In the genomic region with DNA sequence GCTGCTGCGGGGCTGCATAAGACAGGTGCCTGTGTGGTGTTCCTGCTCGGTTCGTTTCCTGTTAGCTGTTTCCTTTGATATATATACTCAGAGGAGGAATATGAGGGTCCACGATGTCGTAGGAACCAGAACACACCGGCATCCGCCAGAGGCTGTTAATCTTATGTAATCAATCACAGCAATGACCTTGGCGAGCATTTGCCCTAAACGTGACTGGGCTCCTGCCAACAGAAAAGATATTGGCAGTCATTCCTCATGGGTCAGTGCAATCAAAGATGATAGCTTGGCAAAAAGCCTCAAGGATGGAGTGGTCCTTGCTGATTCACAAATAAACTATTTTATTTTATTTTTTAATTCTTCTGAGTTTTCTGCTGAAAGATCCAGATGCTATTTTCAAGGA, we compare ENCODE assay signal across 20 cellular contexts.
"Had no signal": no experiment of that assay in that cellular context is flagged by ENCODE, and none has a peak within 500 bp of the region (broad histone marks: within the 10 kb centered on the region; RNA-seq: fewer than 3 reads in every experiment).

No MANE protein-coding gene starts in this region.

- DNase-seq: activated CD4-positive, alpha-beta memory T cell treated with anti-CD3 and anti-CD28 coated beads, Interleukin-2, amount 10 ng/mL, durations not matched to agents 7 days and 5 days; activated CD4-positive, alpha-beta T cell treated with anti-CD3 and anti-CD28 coated beads for 36 hours; activated CD4-positive, alpha-beta T cell treated with anti-CD3 and anti-CD28 coated beads, Interleukin-2, amount 50 U/mL, for 1 hour; activated effector memory CD4-positive, alpha-beta T cell treated with anti-CD3 and anti-CD28 coated beads, Interleukin-2, amount 50 U/mL, for 16 hours; activated naive CD4-positive, alpha-beta T cell treated with Interleukin-2 at 50 U/mL for 16 hours; activated naive CD8-positive, alpha-beta T cell treated with anti-CD3 and anti-CD28 coated beads, Interleukin-2, amount 50 U/mL, for 24 hours; activated T-cell treated with anti-CD3 and anti-CD28 coated beads, Interleukin-2, amount 50 U/mL, for 4 hours; amygdala; MM.1S; NCI-H146; NCI-H1930; NCI-H2171; NCI-H2227 treated with DMSO at 0.1 percent for 48 hours; NCI-H446 treated with DMSO at 0.1 percent for 48 hours; NCI-H524 treated with DMSO at 0.1 percent for 48 hours; NCI-H748 treated with DMSO at 0.1 percent for 48 hours; T-helper 1 cell; WERI-Rb-1 had no signal

- H3K4me3 Mint-ChIP-seq: activated CD4-positive, alpha-beta memory T cell treated with anti-CD3 and anti-CD28 coated beads, Interleukin-2, amount 10 ng/mL, durations not matched to agents 7 days and 5 days; activated CD4-positive, alpha-beta T cell treated with anti-CD3 and anti-CD28 coated beads for 36 hours; activated naive CD8-positive, alpha-beta T cell treated with anti-CD3 and anti-CD28 coated beads, Interleukin-2, amount 50 U/mL, for 24 hours; activated T-cell treated with anti-CD3 and anti-CD28 coated beads, Interleukin-2, amount 50 U/mL, for 4 hours; brain had no signal

- ATAC-seq: activated CD4-positive, alpha-beta T cell treated with anti-CD3 and anti-CD28 coated beads for 36 hours; activated naive CD4-positive, alpha-beta T cell treated with anti-CD3 and anti-CD28 coated beads, Interleukin-2, amount 50 U/mL, for 72 hours; activated naive CD8-positive, alpha-beta T cell treated with anti-CD3 and anti-CD28 coated beads, Interleukin-2, amount 50 U/mL, for 24 hours; activated T-cell treated with anti-CD3 and anti-CD28 coated beads, Interleukin-2, amount 50 U/mL, for 4 hours had no signal

- H3K36me3 Mint-ChIP-seq: activated naive CD4-positive, alpha-beta T cell treated with anti-CD3 and anti-CD28 coated beads, Interleukin-2, amount 50 U/mL, for 72 hours; brain had no signal

- H3K27me3 Mint-ChIP-seq: activated CD4-positive, alpha-beta memory T cell treated with anti-CD3 and anti-CD28 coated beads, Interleukin-2, amount 10 ng/mL, durations not matched to agents 7 days and 5 days; activated CD4-positive, alpha-beta T cell treated with anti-CD3 and anti-CD28 coated beads for 36 hours; activated naive CD8-positive, alpha-beta T cell treated with anti-CD3 and anti-CD28 coated beads, Interleukin-2, amount 50 U/mL, for 24 hours had no signal

- H3K4me1 Mint-ChIP-seq: activated CD4-positive, alpha-beta memory T cell treated with anti-CD3 and anti-CD28 coated beads, Interleukin-2, amount 10 ng/mL, durations not matched to agents 7 days and 5 days; activated CD4-positive, alpha-beta T cell treated with anti-CD3 and anti-CD28 coated beads for 36 hours; activated naive CD8-positive, alpha-beta T cell treated with anti-CD3 and anti-CD28 coated beads, Interleukin-2, amount 50 U/mL, for 24 hours; brain had no signal

- H3K9me3 Mint-ChIP-seq: activated naive CD4-positive, alpha-beta T cell treated with anti-CD3 and anti-CD28 coated beads, Interleukin-2, amount 50 U/mL, for 72 hours; activated naive CD8-positive, alpha-beta T cell treated with anti-CD3 and anti-CD28 coated beads, Interleukin-2, amount 50 U/mL, for 24 hours; activated T-cell treated with anti-CD3 and anti-CD28 coated beads, Interleukin-2, amount 50 U/mL, for 4 hours had no signal

- H3K27ac Mint-ChIP-seq: activated CD4-positive, alpha-beta memory T cell treated with anti-CD3 and anti-CD28 coated beads, Interleukin-2, amount 10 ng/mL, durations not matched to agents 7 days and 5 days; activated CD4-positive, alpha-beta T cell treated with anti-CD3 and anti-CD28 coated beads for 36 hours; activated naive CD4-positive, alpha-beta T cell treated with anti-CD3 and anti-CD28 coated beads, Interleukin-2, amount 50 U/mL, for 72 hours; activated naive CD8-positive, alpha-beta T cell treated with anti-CD3 and anti-CD28 coated beads, Interleukin-2, amount 50 U/mL, for 24 hours; brain had no signal
